ENCODE assay signal across 1 cellular context in genomic region chr10:110501142-110501937, GRCh38.
TF ChIP-seq lines count a peak whose summit lies in the region.

No MANE protein-coding gene starts in this region.

TF ChIP-seq in K562, 482 proteins besides CTCF, POLR2A, EP300 and RAD21 (continued from another document and continues in another):
- TF ChIP-seq ID3 (CRISPR knock-in tag; IDR thresholded peaks at IDR 0.05), result no peak
- TF ChIP-seq ID3 (tag; IDR thresholded peaks at IDR 0.05), result 0 out of 2 replicates have a peak, but pooled peaks have one; percentile 32
- TF ChIP-seq SUPT5H (IDR thresholded peaks at IDR 0.05), result peak; percentile 40; the same call in 1 of the 2 replicates
- TF ChIP-seq YBX1 (IDR thresholded peaks at IDR 0.05), result no peak
- peak; percentile 89 to 91 for TF ChIP-seq NRF1 (conservative IDR thresholded peaks at IDR 0.05 in 1 of 2, IDR thresholded peaks at IDR 0.05 in 1 of 2)
- no peak for TF ChIP-seq GATA2 (CRISPR knock-in tag; IDR thresholded peaks at IDR 0.05)
- no peak for TF ChIP-seq C11orf30 (IDR thresholded peaks at IDR 0.05; ENCODE audit: low read depth)
- TF ChIP-seq ZNF766 (CRISPR knock-in tag; conservative IDR thresholded peaks at IDR 0.05), result no peak
- no peak for TF ChIP-seq ZNF696 (CRISPR knock-in tag; conservative IDR thresholded peaks at IDR 0.05)
- TF ChIP-seq, protein P1, sequence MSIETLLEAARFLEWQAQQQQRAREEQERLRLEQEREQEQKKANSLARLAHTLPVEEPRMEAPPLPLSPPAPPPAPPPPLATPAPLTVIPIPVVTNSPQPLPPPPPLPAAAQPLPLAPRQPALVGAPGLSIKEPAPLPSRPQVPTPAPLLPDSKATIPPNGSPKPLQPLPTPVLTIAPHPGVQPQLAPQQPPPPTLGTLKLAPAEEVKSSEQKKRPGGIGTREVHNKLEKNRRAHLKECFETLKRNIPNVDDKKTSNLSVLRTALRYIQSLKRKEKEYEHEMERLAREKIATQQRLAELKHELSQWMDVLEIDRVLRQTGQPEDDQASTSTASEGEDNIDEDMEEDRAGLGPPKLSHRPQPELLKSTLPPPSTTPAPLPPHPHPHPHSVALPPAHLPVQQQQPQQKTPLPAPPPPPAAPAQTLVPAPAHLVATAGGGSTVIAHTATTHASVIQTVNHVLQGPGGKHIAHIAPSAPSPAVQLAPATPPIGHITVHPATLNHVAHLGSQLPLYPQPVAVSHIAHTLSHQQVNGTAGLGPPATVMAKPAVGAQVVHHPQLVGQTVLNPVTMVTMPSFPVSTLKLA (conservative IDR thresholded peaks at IDR 0.05), result peak in 1 of 2 experiments; percentile 18; a peak in 1 of 4 replicates
- no peak for TF ChIP-seq AFF1 (IDR thresholded peaks at IDR 0.05; ENCODE audit: low read depth in 1 of 2, partially characterized antibody in 2 of 2)
- no peak for TF ChIP-seq HEY1 (CRISPR knock-in tag; IDR thresholded peaks at IDR 0.05; ENCODE audit: borderline replicate concordance)
- TF ChIP-seq TBL1XR1 (IDR thresholded peaks at IDR 0.05; ENCODE audit: low read length in 2 of 2), result peak in 1 of 2 experiments; percentile 63; a peak in 2 of 4 replicates
- TF ChIP-seq FOXK2 (conservative IDR thresholded peaks at IDR 0.05 in 1 of 2, IDR thresholded peaks at IDR 0.05 in 1 of 2; ENCODE audit: low read depth in 2 of 2), result no peak
- peak; percentile 54; the same call in 1 of the 2 replicates for TF ChIP-seq MTA1 (IDR thresholded peaks at IDR 0.05; ENCODE audit: borderline replicate concordance)
- no peak for TF ChIP-seq MCM5 (IDR thresholded peaks at IDR 0.05; ENCODE audit: low read depth)
- peak in 1 of 2 experiments; percentile 24; a peak in 1 of 4 replicates for TF ChIP-seq RCOR1 (IDR thresholded peaks at IDR 0.05; ENCODE audit: borderline replicate concordance in 1 of 2, low read depth in 2 of 2, low read length in 2 of 2)
- TF ChIP-seq ZNF324 (CRISPR knock-in tag; IDR thresholded peaks at IDR 0.05), result no peak
- TF ChIP-seq, protein P2, sequence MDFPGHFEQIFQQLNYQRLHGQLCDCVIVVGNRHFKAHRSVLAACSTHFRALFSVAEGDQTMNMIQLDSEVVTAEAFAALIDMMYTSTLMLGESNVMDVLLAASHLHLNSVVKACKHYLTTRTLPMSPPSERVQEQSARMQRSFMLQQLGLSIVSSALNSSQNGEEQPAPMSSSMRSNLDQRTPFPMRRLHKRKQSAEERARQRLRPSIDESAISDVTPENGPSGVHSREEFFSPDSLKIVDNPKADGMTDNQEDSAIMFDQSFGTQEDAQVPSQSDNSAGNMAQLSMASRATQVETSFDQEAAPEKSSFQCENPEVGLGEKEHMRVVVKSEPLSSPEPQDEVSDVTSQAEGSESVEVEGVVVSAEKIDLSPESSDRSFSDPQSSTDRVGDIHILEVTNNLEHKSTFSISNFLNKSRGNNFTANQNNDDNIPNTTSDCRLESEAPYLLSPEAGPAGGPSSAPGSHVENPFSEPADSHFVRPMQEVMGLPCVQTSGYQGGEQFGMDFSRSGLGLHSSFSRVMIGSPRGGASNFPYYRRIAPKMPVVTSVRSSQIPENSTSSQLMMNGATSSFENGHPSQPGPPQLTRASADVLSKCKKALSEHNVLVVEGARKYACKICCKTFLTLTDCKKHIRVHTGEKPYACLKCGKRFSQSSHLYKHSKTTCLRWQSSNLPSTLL (IDR thresholded peaks at IDR 0.05), result peak; percentile 98
- TF ChIP-seq DDX20 (tag; IDR thresholded peaks at IDR 0.05; ENCODE audit: low read depth), result no peak
- peak; percentile 30 for TF ChIP-seq VEZF1 (CRISPR knock-in tag; IDR thresholded peaks at IDR 0.05)
- TF ChIP-seq ZNF395 (CRISPR knock-in tag; IDR thresholded peaks at IDR 0.05), result no peak
- TF ChIP-seq ZNF431 (CRISPR knock-in tag; IDR thresholded peaks at IDR 0.05), result no peak
- TF ChIP-seq RBFOX2 (IDR thresholded peaks at IDR 0.05; ENCODE audit: low read depth, low read length), result peak; percentile 62
- TF ChIP-seq IFI16 (CRISPR knock-in tag; IDR thresholded peaks at IDR 0.05), result no peak
- TF ChIP-seq KLF6 (CRISPR knock-in tag; IDR thresholded peaks at IDR 0.05; ENCODE audit: borderline replicate concordance), result no peak
- 0 out of 2 replicates have a peak, but pooled peaks have one; percentile 46 for TF ChIP-seq TOE1 (IDR thresholded peaks at IDR 0.05; ENCODE audit: borderline replicate concordance)
- no peak for TF ChIP-seq TOE1 (CRISPR knock-in tag; IDR thresholded peaks at IDR 0.05; ENCODE audit: borderline replicate concordance, low read depth)
- peak; percentile 34 for TF ChIP-seq RBBP5 (IDR thresholded peaks at IDR 0.05; ENCODE audit: borderline replicate concordance, insufficient read depth, low read length, poor library complexity, severe bottlenecking)
- TF ChIP-seq TFAP4 (CRISPR knock-in tag; IDR thresholded peaks at IDR 0.05; ENCODE audit: borderline replicate concordance), result peak; percentile 44; the same call in 1 of the 2 replicates
- no peak for TF ChIP-seq PKNOX1 (IDR thresholded peaks at IDR 0.05)
- peak; percentile 90 for TF ChIP-seq JUN (IDR thresholded peaks at IDR 0.05; ENCODE audit: borderline replicate concordance, low read depth, low read length)
- TF ChIP-seq JUN (CRISPR knock-in tag; IDR thresholded peaks at IDR 0.05; ENCODE audit: borderline replicate concordance), result no peak
- TF ChIP-seq TFE3 (CRISPR knock-in tag; IDR thresholded peaks at IDR 0.05), result no peak
- TF ChIP-seq NEUROD1 (IDR thresholded peaks at IDR 0.05; ENCODE audit: borderline replicate concordance, low read depth, low read length, partially characterized antibody), result peak; percentile 44
- no peak for TF ChIP-seq ATF1 (CRISPR knock-in tag; IDR thresholded peaks at IDR 0.05)
- TF ChIP-seq ATF1 (tag; IDR thresholded peaks at IDR 0.05), result peak; percentile 57
- TF ChIP-seq MYC (IDR thresholded peaks at IDR 0.05; ENCODE audit: low read depth, low read length), result peak; percentile 58
- TF ChIP-seq MYC (CRISPR knock-in tag; IDR thresholded peaks at IDR 0.05; ENCODE audit: borderline replicate concordance, low read depth), result no peak
- no peak for TF ChIP-seq PTTG1 (tag; IDR thresholded peaks at IDR 0.05; ENCODE audit: low read depth)
- peak; percentile 75 for TF ChIP-seq SMARCA4 (IDR thresholded peaks at IDR 0.05)
- peak; percentile 22; the same call in 1 of the 2 replicates for TF ChIP-seq EGR1 (conservative IDR thresholded peaks at IDR 0.05)
- peak; percentile 73 for TF ChIP-seq ETV1 (tag; conservative IDR thresholded peaks at IDR 0.05; ENCODE audit: low read depth)
- TF ChIP-seq MEIS2 (IDR thresholded peaks at IDR 0.05; ENCODE audit: partially characterized antibody), result peak; percentile 21
- peak; percentile 57 for TF ChIP-seq POLR2G (IDR thresholded peaks at IDR 0.05; ENCODE audit: low read depth, low read length)
- peak in 2 of 3 experiments; percentile 10 to 16 for TF ChIP-seq YY1 (IDR thresholded peaks at IDR 0.05; ENCODE audit: borderline replicate concordance in 1 of 3, control insufficient read depth in 1 of 3, extremely low read depth in 1 of 3, insufficient read depth in 3 of 3, insufficient read length in 1 of 3, insufficient replicate concordance in 2 of 3, low read depth in 1 of 3, low read length in 2 of 3)
- 0 out of 2 replicates have a peak, but pooled peaks have one; percentile 35 for TF ChIP-seq ADNP (tag; IDR thresholded peaks at IDR 0.05)
- no peak for TF ChIP-seq KLF10 (CRISPR knock-in tag; IDR thresholded peaks at IDR 0.05)
